34 cellular contexts compared by ENCODE assay signal in genomic region chr13:99652141-99652540, GRCh38.
"Had no signal": no experiment of that assay in that cellular context is flagged by ENCODE, and none has a peak within 500 bp of the region (broad histone marks: within the 10 kb centered on the region; RNA-seq: fewer than 3 reads in every experiment).

No MANE protein-coding gene starts in this region.

- H3K9me3 Mint-ChIP-seq: activated CD4-positive, alpha-beta T cell treated with anti-CD3 and anti-CD28 coated beads, Interleukin-2, amount 10 ng/mL, durations not matched to agents 7 days and 5 days; activated naive CD4-positive, alpha-beta T cell treated with anti-CD3 and anti-CD28 coated beads for 36 hours; activated naive CD8-positive, alpha-beta T cell treated with anti-CD3 and anti-CD28 coated beads, Interleukin-2, amount 50 U/mL, for 24 hours; activated T-cell treated with anti-CD3 and anti-CD28 coated beads, Interleukin-2, amount 50 U/mL, for 24 hours; activated T-helper 2 cell treated with anti-CD3 and anti-CD28 coated beads, Interferon-gamma antibody, Interleukin-2, Interleukin-4, amounts not matched to agents 10 μg/mL and 5 μg/mL and 100 μg/mL, durations not matched to agents 14 hours and 24 hours and 36 hours; brain; WTC11 had no signal

- H3K4me3 Mint-ChIP-seq: activated CD4-positive, alpha-beta T cell treated with anti-CD3 and anti-CD28 coated beads for 36 hours; activated CD4-positive, alpha-beta T cell treated with anti-CD3 and anti-CD28 coated beads, Interleukin-2, amount 10 ng/mL, durations not matched to agents 7 days and 5 days; activated CD8-positive, alpha-beta T cell treated with anti-CD3 and anti-CD28 coated beads, Interleukin-2, amount 10 ng/mL, durations not matched to agents 7 days and 5 days; activated naive CD4-positive, alpha-beta T cell treated with anti-CD3 and anti-CD28 coated beads for 36 hours; activated naive CD8-positive, alpha-beta T cell; activated naive CD8-positive, alpha-beta T cell treated with anti-CD3 and anti-CD28 coated beads, Interleukin-2, amount 50 U/mL, for 24 hours; activated T-cell treated with anti-CD3 and anti-CD28 coated beads, Interleukin-2, amount 50 U/mL, for 24 hours; brain; WTC11 had no signal

- H3K27ac Mint-ChIP-seq: activated CD4-positive, alpha-beta T cell treated with anti-CD3 and anti-CD28 coated beads, Interleukin-2, amount 10 ng/mL, durations not matched to agents 7 days and 5 days; activated CD8-positive, alpha-beta T cell treated with anti-CD3 and anti-CD28 coated beads, Interleukin-2, amount 10 ng/mL, durations not matched to agents 7 days and 5 days; activated naive CD4-positive, alpha-beta T cell treated with anti-CD3 and anti-CD28 coated beads for 36 hours; activated naive CD8-positive, alpha-beta T cell; activated naive CD8-positive, alpha-beta T cell treated with anti-CD3 and anti-CD28 coated beads, Interleukin-2, amount 50 U/mL, for 24 hours; activated T-cell treated with anti-CD3 and anti-CD28 coated beads, Interleukin-2, amount 50 U/mL, for 24 hours; activated T-helper 2 cell treated with anti-CD3 and anti-CD28 coated beads, Interferon-gamma antibody, Interleukin-2, Interleukin-4, amounts not matched to agents 10 μg/mL and 5 μg/mL and 100 μg/mL, durations not matched to agents 14 hours and 24 hours and 36 hours; brain; WTC11 had no signal

- ATAC-seq: activated CD4-positive, alpha-beta T cell treated with anti-CD3 and anti-CD28 coated beads for 36 hours; activated CD4-positive, CD25-positive, alpha-beta regulatory T cell treated with anti-CD3 and anti-CD28 coated beads, Interleukin-2, amount 50 U/mL, for 24 hours; activated CD8-positive, alpha-beta T cell treated with anti-CD3 and anti-CD28 coated beads, Interleukin-2, amount 10 ng/mL, durations not matched to agents 7 days and 5 days; activated naive CD8-positive, alpha-beta T cell treated with anti-CD3 and anti-CD28 coated beads, Interleukin-2, amount 50 U/mL, for 24 hours; WTC11 had no signal

- H3K36me3 ChIP-seq: Peyer's patch had no signal

- H3K27me3 Mint-ChIP-seq: activated CD4-positive, alpha-beta T cell treated with anti-CD3 and anti-CD28 coated beads for 36 hours; activated CD4-positive, alpha-beta T cell treated with anti-CD3 and anti-CD28 coated beads, Interleukin-2, amount 10 ng/mL, durations not matched to agents 7 days and 5 days; activated naive CD8-positive, alpha-beta T cell; activated naive CD8-positive, alpha-beta T cell treated with anti-CD3 and anti-CD28 coated beads, Interleukin-2, amount 50 U/mL, for 24 hours; activated T-cell treated with anti-CD3 and anti-CD28 coated beads, Interleukin-2, amount 50 U/mL, for 24 hours had no signal

- DNase-seq: activated CD4-positive, alpha-beta T cell treated with anti-CD3 and anti-CD28 coated beads for 36 hours; activated CD4-positive, alpha-beta T cell treated with anti-CD3 and anti-CD28 coated beads, Interleukin-2, amount 10 ng/mL, durations not matched to agents 7 days and 5 days; activated CD4-positive, alpha-beta T cell treated with anti-CD3 and anti-CD28 coated beads, Interleukin-2, amount 50 U/mL, for 48 hours; activated CD8-positive, alpha-beta T cell treated with anti-CD3 and anti-CD28 coated beads, Interleukin-2, amount 10 ng/mL, durations not matched to agents 7 days and 5 days; activated gamma-delta T cell; activated naive CD4-positive, alpha-beta T cell treated with anti-CD3 and anti-CD28 coated beads for 36 hours; activated naive CD8-positive, alpha-beta T cell treated with anti-CD3 and anti-CD28 coated beads, Interleukin-2, amount 50 U/mL, for 24 hours; activated T-cell treated with anti-CD3 and anti-CD28 coated beads, Interleukin-2, amount 50 U/mL, for 24 hours; anterior cingulate cortex; caudate nucleus; cerebellar nuclear complex; Kasumi-1; KG1; NCI-H1092 treated with DMSO at 0.1 percent for 48 hours; NCI-H1417; NCI-H146; NCI-H187; NCI-H2029 treated with DMSO at 0.1 percent for 48 hours; NCI-H2107; NCI-H226; NCI-H446 treated with DMSO at 0.1 percent for 48 hours; NCI-H524; Peyer's patch; RPMI8226; SIG-M5; SW 1271; T-helper 1 cell; T-helper 2 cell; T1000 had no signal

- H3K36me3 Mint-ChIP-seq: activated naive CD8-positive, alpha-beta T cell; brain; WTC11 had no signal

- H3K9me3 ChIP-seq: Peyer's patch had no signal

- H3K4me3 ChIP-seq: Peyer's patch had no signal
